In genomic region chr18:37553633-37554398, GRCh38 we compare ENCODE assay signal across 18 cellular contexts. TPM values are rescaled to one million over a fixed set of nuclear protein-coding genes. Genes with fewer than 3 reads are reported as not detected.
A peak's percentile ranks its signal among the peaks of the same experiment; 100 is the strongest.
DNase-seq lines count a peak whose midpoint lies in the region; ATAC-seq, FAIRE-seq and TF ChIP-seq lines count a peak whose summit lies in the region.
"Had no signal": no experiment of that assay in that cellular context is flagged by ENCODE, and none has a peak within 500 bp of the region (broad histone marks: within the 10 kb centered on the region; RNA-seq: fewer than 3 reads in every experiment).

No MANE protein-coding gene starts in this region.

- peak; percentile 43; the same call in 1 of the 2 replicates for TF ChIP-seq CTCF in WTC11 (IDR thresholded peaks at IDR 0.05)

- H3K4me1 Mint-ChIP-seq in WTC11: peaks cover 17% of the 10 kb centered on the region

- ATAC-seq in Right ventricle myocardium inferior (peak; percentile 31), Right ventricle myocardium superior (ENCODE audit: poor library complexity) (no peak), WTC11 (peak; percentile 81)
- ATAC-seq: left colon, PC-3, psoas muscle had no signal

- CTCF ChIA-PET in WTC11 (lab: Charles Lee): interaction anchor here (0.6 to 2.5 kb wide), 24 partner anchors 9 to 485 kb away, joined by 3 to 19 read pairs (median 4); no protein-coding TSS in a partner anchor

- POLR2A ChIA-PET in WTC11 (lab: Charles Lee): no interaction called here

- H3K27me3 Mint-ChIP-seq in WTC11 (ENCODE audit: low read depth): peaks cover 57% of the 10 kb centered on the region

- H3K9me3 Mint-ChIP-seq in WTC11: no peaks in the 10 kb centered on the region

- intact Hi-C loops in Right ventricle myocardium inferior (cut with DNase I) (no loop called here), Right ventricle myocardium superior (cut with DNase I) (no loop called here)

- no peak for DNase-seq in Right ventricle myocardium inferior (ENCODE audit: missing footprints)
- no peak for DNase-seq in Right ventricle myocardium superior
- DNase-seq in WTC11 (ENCODE audit: low spot score): peak; percentile 69
- DNase-seq in islet precursor cell: peak; percentile 64
- DNase-seq in urothelium cell line (ENCODE audit: low spot score): peak; percentile 15
- no peak for DNase-seq in NCI-H748 treated with DMSO at 0.1 percent for 48 hours (lab: John Stamatoyannopoulos, UW)
- no peak for DNase-seq in mesenteric fat pad (ENCODE audit: low spot score)
- no peak for DNase-seq in 8988T
- DNase-seq: activated CD8-positive, alpha-beta memory T cell treated with anti-CD3 and anti-CD28 coated beads, Interleukin-2, amount 50 U/mL, for 4 hours; amniotic stem cell; GF-D8; left colon; NCI-H1694 treated with DMSO at 0.1 percent for 48 hours; PC-3; psoas muscle; thyroid gland had no signal

- H3K4me3 Mint-ChIP-seq in WTC11: peak overlapping the region; percentile 52

- H3K27ac Mint-ChIP-seq in WTC11: no peak overlapping the region

- no peaks in the 10 kb centered on the region for H3K36me3 Mint-ChIP-seq in WTC11

- FAIRE-seq in urothelium cell line (lab: Jason Lieb, UNC): no peak
- FAIRE-seq: endothelial cell of umbilical vein had no signal

TF ChIP-seq in WTC11, 78 proteins besides CTCF, POLR2A, EP300 and RAD21:
- TF ChIP-seq SOX15 (CRISPR knock-in tag; IDR thresholded peaks at IDR 0.05) (no peak), FOXP4 (CRISPR knock-in tag; IDR thresholded peaks at IDR 0.05) (0 out of 2 replicates have a peak, but pooled peaks have one; percentile 29)

RNA-seq across cellular contexts. Expression of gene CELF4, which starts 11.8 kb away (rescaled TPM):
- not detected for total RNA-seq in Right ventricle myocardium inferior
- total RNA-seq in Right ventricle myocardium superior: 0.19 TPM
- total RNA-seq in WTC11 (2021): 2.6 to 3.3 TPM (median 2.9 TPM) in 3 replicates
- total RNA-seq in mesenteric fat pad: 0.39 TPM
- total RNA-seq: A673, endothelial cell of umbilical vein had no signal

Comparison
In these comparisons a context has a peak if more than half of its experiments do, and no peak if none do; other contexts are left out.
1. DNase-seq: peak in WTC11 (single experiment), islet precursor cell (single experiment) and urothelium cell line (single experiment); none in Right ventricle myocardium inferior (single experiment), Right ventricle myocardium superior (single experiment), NCI-H748 treated with DMSO at 0.1 percent for 48 hours (single experiment), mesenteric fat pad (single experiment) and 8988T (single experiment).